ENCODE assay signal across 28 cellular contexts in the genomic region with DNA sequence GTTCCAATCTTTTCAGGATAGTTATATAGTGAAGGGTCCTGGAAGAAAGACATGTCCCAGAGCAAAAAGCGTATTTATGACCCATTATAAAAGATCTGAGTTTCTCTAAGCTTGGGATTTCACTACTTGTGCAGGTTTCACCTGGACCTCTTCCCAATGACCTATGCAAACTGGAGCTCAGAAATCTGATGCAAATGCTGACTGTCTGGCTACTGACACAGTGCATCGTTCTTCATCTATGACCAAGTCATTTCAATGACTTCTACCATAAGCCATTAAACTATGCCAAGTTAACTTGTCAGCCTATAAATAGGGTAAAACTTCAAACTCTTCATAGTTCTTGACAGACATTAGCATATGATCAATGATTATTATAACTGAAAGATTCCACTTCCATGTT.
"Had no signal": no experiment of that assay in that cellular context is flagged by ENCODE, and none has a peak within 500 bp of the region (broad histone marks: within the 10 kb centered on the region; RNA-seq: fewer than 3 reads in every experiment).

No MANE protein-coding gene starts in this region.

- H3K27me3 ChIP-seq: brain microvascular endothelial cell, cardiac muscle cell had no signal

- H3K27ac Mint-ChIP-seq: activated CD4-positive, alpha-beta memory T cell treated with anti-CD3 and anti-CD28 coated beads for 36 hours; activated CD4-positive, alpha-beta T cell treated with anti-CD3 and anti-CD28 coated beads, Interleukin-2, amount 10 ng/mL, durations not matched to agents 7 days and 5 days; activated naive CD4-positive, alpha-beta T cell treated with anti-CD3 and anti-CD28 coated beads for 36 hours; activated naive CD8-positive, alpha-beta T cell treated with anti-CD3 and anti-CD28 coated beads for 36 hours; activated T-helper 17 cell treated with anti-CD3 and anti-CD28 coated beads, Interleukin-2, amount 50 U/mL, for 72 hours; T-cell had no signal

- H3K27ac ChIP-seq: brain microvascular endothelial cell, cardiac muscle cell, SK-N-MC, VCaP had no signal

- H3K36me3 ChIP-seq: brain microvascular endothelial cell, cardiac muscle cell had no signal

- H3K27me3 Mint-ChIP-seq: activated CD4-positive, alpha-beta memory T cell treated with anti-CD3 and anti-CD28 coated beads for 36 hours; activated CD4-positive, alpha-beta T cell treated with anti-CD3 and anti-CD28 coated beads, Interleukin-2, amount 10 ng/mL, durations not matched to agents 7 days and 5 days; activated naive CD8-positive, alpha-beta T cell treated with anti-CD3 and anti-CD28 coated beads for 36 hours; activated T-helper 17 cell treated with anti-CD3 and anti-CD28 coated beads, Interleukin-2, amount 50 U/mL, for 72 hours; T-cell had no signal

- H3K4me3 Mint-ChIP-seq: activated CD4-positive, alpha-beta memory T cell treated with anti-CD3 and anti-CD28 coated beads for 36 hours; activated CD4-positive, alpha-beta T cell treated with anti-CD3 and anti-CD28 coated beads, Interleukin-2, amount 10 ng/mL, durations not matched to agents 7 days and 5 days; activated naive CD4-positive, alpha-beta T cell treated with anti-CD3 and anti-CD28 coated beads for 36 hours; activated naive CD8-positive, alpha-beta T cell treated with anti-CD3 and anti-CD28 coated beads for 36 hours; activated T-helper 17 cell treated with anti-CD3 and anti-CD28 coated beads, Interleukin-2, amount 50 U/mL, for 72 hours; T-cell had no signal

- DNase-seq: activated CD4-positive, alpha-beta memory T cell treated with anti-CD3 and anti-CD28 coated beads for 36 hours; activated CD4-positive, alpha-beta T cell treated with anti-CD3 and anti-CD28 coated beads, Interleukin-2, amount 10 ng/mL, durations not matched to agents 7 days and 5 days; activated CD4-positive, CD25-positive, alpha-beta regulatory T cell; activated CD8-positive, alpha-beta memory T cell treated with anti-CD3 and anti-CD28 coated beads for 24 hours; activated gamma-delta T cell; activated naive CD4-positive, alpha-beta T cell treated with anti-CD3 and anti-CD28 coated beads for 36 hours; activated naive CD8-positive, alpha-beta T cell treated with anti-CD3 and anti-CD28 coated beads for 36 hours; activated T-cell treated with anti-CD3 and anti-CD28 coated beads for 4 hours; activated T-cell treated with anti-CD3 and anti-CD28 coated beads, Interleukin-2, amount 50 U/mL, for 48 hours; Kasumi-1; KBM-7; NCI-H1048; NCI-H146; NCI-H187 treated with DMSO at 0.1 percent for 48 hours; NCI-H2081 treated with DMSO at 0.1 percent for 48 hours; NCI-H2171; NCI-H2227 treated with DMSO at 0.1 percent for 48 hours; NCI-H446 treated with DMSO at 0.1 percent for 48 hours; NCI-H524 treated with DMSO at 0.1 percent for 48 hours; NCI-H748 treated with DMSO at 0.1 percent for 48 hours; SHP77; T-cell; T-helper 2 cell had no signal

- ATAC-seq: activated T-helper 17 cell treated with anti-CD3 and anti-CD28 coated beads, Interleukin-2, amount 50 U/mL, for 72 hours; T-cell had no signal

- H3K9me3 Mint-ChIP-seq: activated T-helper 17 cell treated with anti-CD3 and anti-CD28 coated beads, Interleukin-2, amount 50 U/mL, for 72 hours had no signal

- H3K4me3 ChIP-seq: cardiac muscle cell, SK-N-MC had no signal
